8 cellular contexts compared by ENCODE assay signal in genomic region chr7:106870983-106871410, GRCh38. TPM values are rescaled to one million over a fixed set of nuclear protein-coding genes. Genes with fewer than 3 reads are reported as not detected.
DNase-seq lines count a peak whose midpoint lies in the region; ATAC-seq and TF ChIP-seq lines count a peak whose summit lies in the region.

No MANE protein-coding gene starts in this region.

- H3K4me1 ChIP-seq in sigmoid colon, result no peaks in the 10 kb centered on the region

- ATAC-seq in HG03039 (IDR thresholded peaks at IDR 0.05; ENCODE audit: unreplicated experiment) (peak; percentile 87), T-helper 17 cell (peak; percentile 59)
- peak; percentile 89 for ATAC-seq in stimulated activated naive CD8-positive, alpha-beta T cell treated with anti-CD3 and anti-CD28 coated beads, Interleukin-15, Interleukin-2, amounts not matched to agents 100 U/mL and 50 U/mL, for 24 hours

- peak overlapping the region; percentile 41 for H3K4me3 Mint-ChIP-seq in activated T-cell treated with anti-CD3 and anti-CD28 coated beads, Interleukin-2, amount 50 U/mL, for 24 hours
- H3K4me3 Mint-ChIP-seq in T-helper 17 cell, result peak overlapping the region; percentile 60

- whole genome bisulfite sequencing in sigmoid colon, 2 donors, result 60 to 80% methylated on average over 1 of the region's 1 CpG

- no peak for DNase-seq in activated T-cell treated with anti-CD3 and anti-CD28 coated beads, Interleukin-2, amount 50 U/mL, for 24 hours
- no peak for DNase-seq in activated T-cell treated with anti-CD3 and anti-CD28 coated beads for 4 hours
- DNase-seq in T-helper 17 cell, result no peak
- DNase-seq in stimulated activated naive CD8-positive, alpha-beta T cell treated with anti-CD3 and anti-CD28 coated beads, Interleukin-15, Interleukin-2, amounts not matched to agents 100 U/mL and 50 U/mL, for 24 hours, result no peak
- DNase-seq in NCI-H774 (lab: John Stamatoyannopoulos, UW), result no peak
- no peak for DNase-seq in sigmoid colon
- DNase-seq in HCEC 1CT, result no peak

- no peak overlapping the region for H3K4me3 ChIP-seq in sigmoid colon

- peaks cover 82% of the 10 kb centered on the region for H3K4me1 Mint-ChIP-seq in activated T-cell treated with anti-CD3 and anti-CD28 coated beads, Interleukin-2, amount 50 U/mL, for 24 hours (ENCODE audit: low read depth)
- H3K4me1 Mint-ChIP-seq in T-helper 17 cell, result peaks cover 59% of the 10 kb centered on the region

- no peak for TF ChIP-seq EP300 in sigmoid colon (IDR thresholded peaks at IDR 0.05)

- H3K9me3 Mint-ChIP-seq in activated T-cell treated with anti-CD3 and anti-CD28 coated beads, Interleukin-2, amount 50 U/mL, for 24 hours, result peaks cover 7% of the 10 kb centered on the region

- TF ChIP-seq POLR2A in sigmoid colon (IDR thresholded peaks at IDR 0.05), result no peak

- TF ChIP-seq CTCF in sigmoid colon (IDR thresholded peaks at IDR 0.05), result no peak

- H3K27me3 Mint-ChIP-seq in activated T-cell treated with anti-CD3 and anti-CD28 coated beads, Interleukin-2, amount 50 U/mL, for 24 hours, result no peaks in the 10 kb centered on the region
- no peaks in the 10 kb centered on the region for H3K27me3 Mint-ChIP-seq in T-helper 17 cell

- H3K27me3 ChIP-seq in sigmoid colon, result no peaks in the 10 kb centered on the region

- H3K9me3 ChIP-seq in T-helper 17 cell (ENCODE audit: control insufficient read depth, low read length, poor library complexity, severe bottlenecking) (no peaks in the 10 kb centered on the region), sigmoid colon (no peaks in the 10 kb centered on the region)

- no peak overlapping the region for H3K27ac ChIP-seq in sigmoid colon

- H3K27ac Mint-ChIP-seq in activated T-cell treated with anti-CD3 and anti-CD28 coated beads, Interleukin-2, amount 50 U/mL, for 24 hours, result peak overlapping the region; percentile 78
- H3K27ac Mint-ChIP-seq in T-helper 17 cell, result peak overlapping the region; percentile 86

- intact Hi-C loops in sigmoid colon (cut with DNase I), result no loop called here

- no peaks in the 10 kb centered on the region for H3K36me3 ChIP-seq in sigmoid colon

- peaks cover 83% of the 10 kb centered on the region for H3K36me3 Mint-ChIP-seq in activated T-cell treated with anti-CD3 and anti-CD28 coated beads, Interleukin-2, amount 50 U/mL, for 24 hours (ENCODE audit: low read depth)
- peaks cover 14% of the 10 kb centered on the region for H3K36me3 Mint-ChIP-seq in T-helper 17 cell (ENCODE audit: low read depth)

RNA-seq across cellular contexts. Expression of gene PIK3CG, which starts 5.9 kb away (rescaled TPM):
- total RNA-seq in T-helper 17 cell (10 to 100 TPM; 24.8 to 25.7 TPM), sigmoid colon (1 to 10 TPM; 3.9 to 6.4 (median 4.4) TPM)
- 1 to 10 TPM in 2 of 3 donors, under 1 TPM in 1; 0.92 to 4.2 (median 1.8) TPM for polyA plus RNA-seq in sigmoid colon
